1 cellular context compared by ENCODE assay signal in the genomic region with DNA sequence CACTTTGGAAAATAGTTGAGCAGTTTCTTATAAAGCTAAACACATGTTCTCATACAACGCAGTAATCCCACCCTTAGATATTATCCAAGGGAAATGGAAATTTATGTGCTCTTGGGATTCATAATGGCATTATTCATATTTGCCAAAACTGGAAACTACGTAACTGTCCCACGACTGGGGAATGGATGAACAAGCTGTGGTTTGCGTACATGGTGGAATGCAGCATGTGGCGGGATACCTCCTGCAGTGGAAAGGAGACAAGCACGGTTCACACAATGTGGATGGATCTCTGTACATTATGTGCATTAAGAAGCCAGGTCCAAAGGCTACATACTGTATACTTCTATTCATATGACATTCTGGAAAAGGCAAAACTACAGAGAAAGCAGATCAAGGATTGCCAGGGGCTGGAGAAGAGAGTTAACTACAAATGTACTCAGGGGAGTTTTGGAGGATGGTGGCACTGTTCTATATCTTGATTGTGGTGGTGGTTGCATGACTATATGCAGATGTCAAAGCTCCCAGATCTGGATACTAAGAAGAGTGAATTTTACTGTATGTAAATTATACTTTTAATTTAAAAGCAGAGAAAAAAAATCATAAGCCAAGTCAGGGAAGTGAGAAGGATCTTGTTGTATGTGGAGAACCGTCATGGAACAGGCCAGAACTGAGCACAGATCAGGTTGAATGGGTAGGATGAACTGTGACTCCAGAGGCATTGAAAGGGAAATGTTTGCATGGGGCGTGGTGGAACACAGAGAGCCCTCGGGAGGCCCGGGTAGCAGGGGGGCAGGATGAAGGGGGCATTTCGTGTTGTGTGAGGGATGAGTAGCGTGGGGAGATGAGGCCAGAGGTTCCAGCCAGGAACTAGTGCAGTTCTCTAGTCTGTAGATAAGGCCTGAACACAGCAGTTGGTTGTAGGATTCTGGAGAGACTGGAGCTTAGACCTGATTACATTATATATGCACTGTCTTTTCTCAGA.
TF ChIP-seq lines count a peak whose summit lies in the region.

No MANE protein-coding gene starts in this region.

TF ChIP-seq in liver, 16 proteins besides CTCF, POLR2A, EP300 and RAD21 (continued from another document):
- TF ChIP-seq, protein P1, sequence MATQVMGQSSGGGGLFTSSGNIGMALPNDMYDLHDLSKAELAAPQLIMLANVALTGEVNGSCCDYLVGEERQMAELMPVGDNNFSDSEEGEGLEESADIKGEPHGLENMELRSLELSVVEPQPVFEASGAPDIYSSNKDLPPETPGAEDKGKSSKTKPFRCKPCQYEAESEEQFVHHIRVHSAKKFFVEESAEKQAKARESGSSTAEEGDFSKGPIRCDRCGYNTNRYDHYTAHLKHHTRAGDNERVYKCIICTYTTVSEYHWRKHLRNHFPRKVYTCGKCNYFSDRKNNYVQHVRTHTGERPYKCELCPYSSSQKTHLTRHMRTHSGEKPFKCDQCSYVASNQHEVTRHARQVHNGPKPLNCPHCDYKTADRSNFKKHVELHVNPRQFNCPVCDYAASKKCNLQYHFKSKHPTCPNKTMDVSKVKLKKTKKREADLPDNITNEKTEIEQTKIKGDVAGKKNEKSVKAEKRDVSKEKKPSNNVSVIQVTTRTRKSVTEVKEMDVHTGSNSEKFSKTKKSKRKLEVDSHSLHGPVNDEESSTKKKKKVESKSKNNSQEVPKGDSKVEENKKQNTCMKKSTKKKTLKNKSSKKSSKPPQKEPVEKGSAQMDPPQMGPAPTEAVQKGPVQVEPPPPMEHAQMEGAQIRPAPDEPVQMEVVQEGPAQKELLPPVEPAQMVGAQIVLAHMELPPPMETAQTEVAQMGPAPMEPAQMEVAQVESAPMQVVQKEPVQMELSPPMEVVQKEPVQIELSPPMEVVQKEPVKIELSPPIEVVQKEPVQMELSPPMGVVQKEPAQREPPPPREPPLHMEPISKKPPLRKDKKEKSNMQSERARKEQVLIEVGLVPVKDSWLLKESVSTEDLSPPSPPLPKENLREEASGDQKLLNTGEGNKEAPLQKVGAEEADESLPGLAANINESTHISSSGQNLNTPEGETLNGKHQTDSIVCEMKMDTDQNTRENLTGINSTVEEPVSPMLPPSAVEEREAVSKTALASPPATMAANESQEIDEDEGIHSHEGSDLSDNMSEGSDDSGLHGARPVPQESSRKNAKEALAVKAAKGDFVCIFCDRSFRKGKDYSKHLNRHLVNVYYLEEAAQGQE (IDR thresholded peaks at IDR 0.05) = no peak
- TF ChIP-seq JUND (IDR thresholded peaks at IDR 0.05) (no peak), TAF1 (conservative IDR thresholded peaks at IDR 0.05) (no peak)
